Comparison of ENCODE assay signal across 11 cellular contexts in the genomic region with DNA sequence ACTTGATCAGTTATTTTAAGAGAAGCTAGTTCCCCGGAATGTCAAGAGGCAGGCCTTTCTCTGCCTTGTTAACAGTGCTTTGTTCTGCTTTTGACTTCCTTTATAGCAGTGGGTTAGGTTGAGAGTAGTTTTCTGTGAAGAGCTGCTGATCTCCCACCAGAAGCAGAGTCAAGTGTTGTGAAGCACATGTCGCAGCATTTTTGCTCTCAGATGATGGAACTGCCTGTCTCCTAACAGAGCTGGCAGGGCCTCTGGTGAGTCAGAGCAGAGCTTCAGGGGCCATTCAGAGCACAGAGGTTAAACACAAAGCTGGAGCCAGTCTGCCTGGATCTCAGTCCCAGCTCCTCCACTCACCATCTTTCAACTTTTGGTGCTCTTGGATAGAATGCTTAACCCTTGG.
DNase-seq lines count a peak whose midpoint lies in the region; TF ChIP-seq lines count a peak whose summit lies in the region.
"Had no signal": no experiment of that assay in that cellular context is flagged by ENCODE, and none has a peak within 500 bp of the region (broad histone marks: within the 10 kb centered on the region; RNA-seq: fewer than 3 reads in every experiment).

No MANE protein-coding gene starts in this region.

- DNase-seq in ACHN (peak; percentile 55), HFF-Myc (ENCODE audit: extremely low read depth, low read depth) (peak; percentile 36), adipocyte (ENCODE audit: low read depth) (peak; percentile 79), iris pigment epithelial cell (ENCODE audit: low read depth) (peak; percentile 88), GF-D8 (lab: John Stamatoyannopoulos, UW) (no peak), AML-193 (lab: John Stamatoyannopoulos, UW) (no peak)
- no peak for DNase-seq in CD4-positive, alpha-beta memory T cell
- no peak for DNase-seq in activated T-helper 1 cell treated with anti-CD3 and anti-CD28 coated beads, Interleukin-12 subunit alpha, Interleukin-12 subunit beta, Interleukin-2, Interleukin-4 antibody, amounts not matched to agents 30 ng/mL and 10 ng/mL and 1 ng/mL, durations not matched to agents 14 hours and 24 hours and 36 hours (ENCODE audit: low spot score)
- DNase-seq: activated naive CD4-positive, alpha-beta T cell treated with anti-CD3 and anti-CD28 coated beads, Interleukin-2, amount 10 ng/mL, durations not matched to agents 7 days and 5 days; uterus had no signal

- in situ Hi-C loops in ACHN (cut with HindIII; ENCODE audit: low pct_ligation_motif_present, low pct_unique_long_range_greater_than_20kb, low sequenced_read_pairs), result no loop called here

- H3K27me3 Mint-ChIP-seq in CD4-positive, alpha-beta memory T cell, result no peaks in the 10 kb centered on the region
- no peaks in the 10 kb centered on the region for H3K27me3 Mint-ChIP-seq in activated T-helper 1 cell treated with anti-CD3 and anti-CD28 coated beads, Interleukin-12 subunit alpha, Interleukin-12 subunit beta, Interleukin-2, Interleukin-4 antibody, amounts not matched to agents 30 ng/mL and 10 ng/mL and 1 ng/mL, durations not matched to agents 14 hours and 24 hours and 36 hours (ENCODE audit: insufficient read depth)
- H3K27me3 Mint-ChIP-seq: activated naive CD4-positive, alpha-beta T cell treated with anti-CD3 and anti-CD28 coated beads, Interleukin-2, amount 10 ng/mL, durations not matched to agents 7 days and 5 days had no signal

- H3K4me1 Mint-ChIP-seq in CD4-positive, alpha-beta memory T cell, result no peaks in the 10 kb centered on the region
- H3K4me1 Mint-ChIP-seq in activated T-helper 1 cell treated with anti-CD3 and anti-CD28 coated beads, Interleukin-12 subunit alpha, Interleukin-12 subunit beta, Interleukin-2, Interleukin-4 antibody, amounts not matched to agents 30 ng/mL and 10 ng/mL and 1 ng/mL, durations not matched to agents 14 hours and 24 hours and 36 hours (ENCODE audit: low read depth), result no peaks in the 10 kb centered on the region
- H3K4me1 Mint-ChIP-seq: activated naive CD4-positive, alpha-beta T cell treated with anti-CD3 and anti-CD28 coated beads, Interleukin-2, amount 10 ng/mL, durations not matched to agents 7 days and 5 days had no signal

- H3K27me3 ChIP-seq in adipocyte (replicated peaks; ENCODE audit: control insufficient read depth, insufficient read depth, low read length), result no peaks in the 10 kb centered on the region
- H3K27me3 ChIP-seq in CD4-positive, alpha-beta memory T cell (ENCODE audit: insufficient read depth, low read length), result no peaks in the 10 kb centered on the region
- H3K27me3 ChIP-seq: uterus had no signal

- peak overlapping the region; percentile 52 for H3K9ac ChIP-seq in adipocyte (ENCODE audit: low read length)

- H3K4me3 Mint-ChIP-seq in CD4-positive, alpha-beta memory T cell, result no peak overlapping the region
- H3K4me3 Mint-ChIP-seq in activated T-helper 1 cell treated with anti-CD3 and anti-CD28 coated beads, Interleukin-12 subunit alpha, Interleukin-12 subunit beta, Interleukin-2, Interleukin-4 antibody, amounts not matched to agents 30 ng/mL and 10 ng/mL and 1 ng/mL, durations not matched to agents 14 hours and 24 hours and 36 hours, result no peak overlapping the region
- H3K4me3 Mint-ChIP-seq: activated naive CD4-positive, alpha-beta T cell treated with anti-CD3 and anti-CD28 coated beads, Interleukin-2, amount 10 ng/mL, durations not matched to agents 7 days and 5 days had no signal

- no peak for TF ChIP-seq CTCF in HFF-Myc (IDR thresholded peaks at IDR 0.05; ENCODE audit: low read depth, low read length, missing control alignments)

- CTCF ChIA-PET in CD4-positive, alpha-beta memory T cell (lab: Charles Lee; ENCODE audit: partially characterized antibody), result no interaction called here

- peaks cover 0 to 2% (median 0%) of the 10 kb centered on the region in 8 donors for H3K9me3 Mint-ChIP-seq in CD4-positive, alpha-beta memory T cell
- H3K9me3 Mint-ChIP-seq in activated T-helper 1 cell treated with anti-CD3 and anti-CD28 coated beads, Interleukin-12 subunit alpha, Interleukin-12 subunit beta, Interleukin-2, Interleukin-4 antibody, amounts not matched to agents 30 ng/mL and 10 ng/mL and 1 ng/mL, durations not matched to agents 14 hours and 24 hours and 36 hours, result no peaks in the 10 kb centered on the region
- H3K9me3 Mint-ChIP-seq: activated naive CD4-positive, alpha-beta T cell treated with anti-CD3 and anti-CD28 coated beads, Interleukin-2, amount 10 ng/mL, durations not matched to agents 7 days and 5 days had no signal

- no peak overlapping the region for H3K27ac ChIP-seq in CD4-positive, alpha-beta memory T cell (ENCODE audit: low read depth, low read length)
- H3K27ac ChIP-seq: SK-N-MC, uterus had no signal

- no peaks in the 10 kb centered on the region for H3K36me3 ChIP-seq in adipocyte (ENCODE audit: control insufficient read depth, insufficient read depth, low read length, severe bottlenecking)
- H3K36me3 ChIP-seq in CD4-positive, alpha-beta memory T cell (ENCODE audit: insufficient read depth, low read length), result no peaks in the 10 kb centered on the region
- H3K36me3 ChIP-seq: uterus had no signal

- peaks cover 12% of the 10 kb centered on the region for H3K4me1 ChIP-seq in adipocyte (ENCODE audit: control insufficient read depth, insufficient read depth, low read length)
- H3K4me1 ChIP-seq in CD4-positive, alpha-beta memory T cell (ENCODE audit: insufficient read depth, low read length), result no peaks in the 10 kb centered on the region
- H3K4me1 ChIP-seq: uterus had no signal

- H3K4me3 ChIP-seq in HFF-Myc (replicated peaks; ENCODE audit: low read depth, low read length) (no peak overlapping the region), adipocyte (ENCODE audit: low read length) (peak overlapping the region; percentile 3)
- no peak overlapping the region for H3K4me3 ChIP-seq in CD4-positive, alpha-beta memory T cell (ENCODE audit: low read length in 2 of 2)
- H3K4me3 ChIP-seq: SK-N-MC, uterus had no signal

- H3K36me3 Mint-ChIP-seq in CD4-positive, alpha-beta memory T cell, result no peaks in the 10 kb centered on the region
- H3K36me3 Mint-ChIP-seq in activated T-helper 1 cell treated with anti-CD3 and anti-CD28 coated beads, Interleukin-12 subunit alpha, Interleukin-12 subunit beta, Interleukin-2, Interleukin-4 antibody, amounts not matched to agents 30 ng/mL and 10 ng/mL and 1 ng/mL, durations not matched to agents 14 hours and 24 hours and 36 hours (ENCODE audit: low read depth), result no peaks in the 10 kb centered on the region
- H3K36me3 Mint-ChIP-seq: activated naive CD4-positive, alpha-beta T cell treated with anti-CD3 and anti-CD28 coated beads, Interleukin-2, amount 10 ng/mL, durations not matched to agents 7 days and 5 days had no signal

- intact Hi-C loops in CD4-positive, alpha-beta memory T cell (cut with micrococcal nuclease), result no loop called here
- intact Hi-C loops in activated T-helper 1 cell treated with anti-CD3 and anti-CD28 coated beads, Interleukin-12 subunit alpha, Interleukin-12 subunit beta, Interleukin-2, Interleukin-4 antibody, amounts not matched to agents 30 ng/mL and 10 ng/mL and 1 ng/mL, durations not matched to agents 14 hours and 24 hours and 36 hours (cut with micrococcal nuclease), result no loop called here

- H3K9me3 ChIP-seq in adipocyte (ENCODE audit: control insufficient read depth, low read length), result no peaks in the 10 kb centered on the region
- no peaks in the 10 kb centered on the region for H3K9me3 ChIP-seq in CD4-positive, alpha-beta memory T cell (ENCODE audit: control insufficient read depth in 1 of 2, low read length in 2 of 2)
- H3K9me3 ChIP-seq: uterus had no signal

- POLR2A ChIA-PET in CD4-positive, alpha-beta memory T cell (lab: Charles Lee; ENCODE audit: partially characterized antibody), result no interaction called here

- no peak overlapping the region for H3K27ac Mint-ChIP-seq in CD4-positive, alpha-beta memory T cell
- no peak overlapping the region for H3K27ac Mint-ChIP-seq in activated T-helper 1 cell treated with anti-CD3 and anti-CD28 coated beads, Interleukin-12 subunit alpha, Interleukin-12 subunit beta, Interleukin-2, Interleukin-4 antibody, amounts not matched to agents 30 ng/mL and 10 ng/mL and 1 ng/mL, durations not matched to agents 14 hours and 24 hours and 36 hours
- H3K27ac Mint-ChIP-seq: activated naive CD4-positive, alpha-beta T cell treated with anti-CD3 and anti-CD28 coated beads, Interleukin-2, amount 10 ng/mL, durations not matched to agents 7 days and 5 days had no signal

Comparison
In these comparisons a context has a peak if more than half of its experiments do, and no peak if none do; other contexts are left out.
1. DNase-seq: peak in ACHN (single experiment), HFF-Myc (single experiment), adipocyte (single experiment) and iris pigment epithelial cell (single experiment); none in GF-D8 (single experiment), AML-193 (0 of 2), CD4-positive, alpha-beta memory T cell (0 of 5) and activated T-helper 1 cell treated with anti-CD3 and anti-CD28 coated beads, Interleukin-12 subunit alpha, Interleukin-12 subunit beta, Interleukin-2, Interleukin-4 antibody, amounts not matched to agents 30 ng/mL and 10 ng/mL and 1 ng/mL, durations not matched to agents 14 hours and 24 hours and 36 hours (single experiment).